In the genomic region with DNA sequence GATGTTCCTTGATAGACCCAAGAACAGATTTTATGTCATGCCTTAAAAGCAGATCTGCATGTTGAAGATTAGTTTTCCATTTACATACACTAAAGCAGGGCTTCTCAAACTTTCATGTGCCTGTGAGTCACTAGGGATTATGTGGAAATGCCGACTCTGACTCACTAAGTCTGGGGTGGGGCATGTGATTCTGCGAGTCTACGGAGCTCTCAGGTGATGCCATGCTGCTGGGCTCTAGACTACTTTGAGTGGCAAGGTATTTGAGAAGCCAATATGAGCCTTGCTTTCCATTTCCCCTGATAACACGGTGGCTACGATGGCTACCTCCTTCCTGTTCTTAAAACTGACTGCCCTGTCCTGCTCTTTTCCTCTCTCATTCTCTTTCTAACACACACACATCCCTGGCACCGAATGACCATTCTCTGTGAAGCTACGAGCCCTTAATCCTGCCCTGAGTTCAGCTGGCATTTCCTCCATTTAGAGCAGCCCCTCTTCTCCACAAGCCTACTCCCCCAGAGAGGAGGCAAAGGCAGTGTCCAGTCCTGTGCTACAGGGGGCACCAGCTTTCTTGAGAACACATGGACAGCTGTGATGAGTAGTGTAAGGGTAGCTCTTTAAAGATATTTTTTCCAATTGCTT, we compare ENCODE assay signal across 12 cellular contexts. TPM values are rescaled to one million over a fixed set of nuclear protein-coding genes. Genes with fewer than 3 reads are reported as not detected.
DNase-seq lines count a peak whose midpoint lies in the region; ATAC-seq, FAIRE-seq and TF ChIP-seq lines count a peak whose summit lies in the region.
"Had no signal": no experiment of that assay in that cellular context is flagged by ENCODE, and none has a peak within 500 bp of the region (broad histone marks: within the 10 kb centered on the region; RNA-seq: fewer than 3 reads in every experiment).

No MANE protein-coding gene starts in this region.

- H3K36me3 Mint-ChIP-seq in HFFc6 (ENCODE audit: low read depth) = no peaks in the 10 kb centered on the region
- no peaks in the 10 kb centered on the region for H3K36me3 Mint-ChIP-seq in activated T-helper 17 cell treated with anti-CD3 and anti-CD28 coated beads, Interleukin-2, amount 50 U/mL, for 72 hours (ENCODE audit: low read depth)

- H3K27me3 Mint-ChIP-seq in HFFc6 (ENCODE audit: insufficient read depth) = peaks cover 2% of the 10 kb centered on the region; the same call in 1 of the 2 replicates
- H3K27me3 Mint-ChIP-seq in activated T-helper 17 cell treated with anti-CD3 and anti-CD28 coated beads, Interleukin-2, amount 50 U/mL, for 72 hours = peaks cover 8% of the 10 kb centered on the region

- peak overlapping the region; percentile 52 for H3K4me2 ChIP-seq in keratinocyte (ENCODE audit: control insufficient read depth, extremely low read depth, insufficient read depth, low read depth, low read length)

- H3K27ac Mint-ChIP-seq in HFFc6 = no peak overlapping the region
- H3K27ac Mint-ChIP-seq in activated T-helper 17 cell treated with anti-CD3 and anti-CD28 coated beads, Interleukin-2, amount 50 U/mL, for 72 hours = no peak overlapping the region
- H3K27ac Mint-ChIP-seq: activated T-cell treated with anti-CD3 and anti-CD28 coated beads, Interleukin-2, amount 50 U/mL, for 72 hours had no signal

- no peaks in the 10 kb centered on the region for H3K36me3 ChIP-seq in keratinocyte (ENCODE audit: control insufficient read depth in 2 of 2, extremely low read depth in 1 of 2, insufficient read depth in 2 of 2, low read length in 2 of 2)

- peaks cover 6% of the 10 kb centered on the region for H3K4me1 ChIP-seq in keratinocyte (ENCODE audit: control insufficient read depth, extremely low read depth, insufficient read depth, low read length)

- H4K20me1 ChIP-seq in keratinocyte (ENCODE audit: control insufficient read depth, extremely low read depth, insufficient read depth, low read length) = no peaks in the 10 kb centered on the region

- in situ Hi-C loops in ACHN (cut with HindIII; ENCODE audit: low pct_ligation_motif_present, low pct_unique_long_range_greater_than_20kb, low sequenced_read_pairs) = no loop called here

- peak; percentile 94 for DNase-seq in ACHN
- DNase-seq in HFFc6 = peak; percentile 81
- DNase-seq in keratinocyte (ENCODE audit: low read depth, low spot score) = peak; percentile 67
- DNase-seq in midbrain (lab: John Stamatoyannopoulos, UW) = no peak
- no peak for DNase-seq in inferior parietal cortex (ENCODE audit: extremely low spot score)
- DNase-seq: activated T-cell treated with anti-CD3 and anti-CD28 coated beads, Interleukin-2, amount 50 U/mL, for 72 hours; DMS 273 treated with DMSO at 0.1 percent for 48 hours; NCI-H748 treated with DMSO at 0.1 percent for 48 hours; stimulated activated CD4-positive, alpha-beta T cell treated with anti-CD3 and anti-CD28 coated beads, Interleukin-4, amount 100 ng/mL, for 4 hours had no signal

- peak; percentile 44 for ATAC-seq in activated T-helper 17 cell treated with anti-CD3 and anti-CD28 coated beads, Interleukin-2, amount 50 U/mL, for 72 hours (replicated peaks)
- ATAC-seq in GM21737 (IDR thresholded peaks at IDR 0.05; ENCODE audit: unreplicated experiment) = no peak
- ATAC-seq in HG03521 (IDR thresholded peaks at IDR 0.05; ENCODE audit: unreplicated experiment) = no peak
- ATAC-seq: activated T-cell treated with anti-CD3 and anti-CD28 coated beads, Interleukin-2, amount 50 U/mL, for 72 hours had no signal

- H2AFZ ChIP-seq in keratinocyte (ENCODE audit: control insufficient read depth, low read length) = peak overlapping the region; percentile 92

- H3K4me3 ChIP-seq in keratinocyte (ENCODE audit: control insufficient read depth in 2 of 3, extremely low read depth in 1 of 3, insufficient read depth in 2 of 3, low read depth in 1 of 3, low read length in 3 of 3) = no peak overlapping the region

- no peaks in the 10 kb centered on the region for H3K79me2 ChIP-seq in keratinocyte (ENCODE audit: control insufficient read depth, insufficient read depth, low read length)

- H3K9ac ChIP-seq in keratinocyte (ENCODE audit: control insufficient read depth, extremely low read depth, insufficient read depth, low read length) = peak overlapping the region; percentile 22

- H3K27ac ChIP-seq in keratinocyte (ENCODE audit: control insufficient read depth, insufficient read depth, low read length) = peak overlapping the region; percentile 69

- TF ChIP-seq CTCF in HFFc6 (IDR thresholded peaks at IDR 0.05) (no peak; the same call in 1 of the 2 replicates), keratinocyte (optimal IDR thresholded peaks at IDR 0.05 in 1 of 3, IDR thresholded peaks at IDR 0.05 in 1 of 3, conservative IDR thresholded peaks at IDR 0.05 in 1 of 3; ENCODE audit: extremely low read depth in 1 of 3, insufficient read depth in 2 of 3, low read length in 3 of 3) (no peak)

- H3K27me3 ChIP-seq in keratinocyte (ENCODE audit: control insufficient read depth, extremely low read depth, insufficient read depth, low read length) = no peaks in the 10 kb centered on the region

- dilution Hi-C loops in keratinocyte (cut with MboI; ENCODE audit: extremely low pct_ligation_motif_present, low sequenced_read_pairs) = no loop called here

- H3K4me3 Mint-ChIP-seq in HFFc6 = no peak overlapping the region
- H3K4me3 Mint-ChIP-seq in activated T-helper 17 cell treated with anti-CD3 and anti-CD28 coated beads, Interleukin-2, amount 50 U/mL, for 72 hours = no peak overlapping the region
- H3K4me3 Mint-ChIP-seq: activated T-cell treated with anti-CD3 and anti-CD28 coated beads, Interleukin-2, amount 50 U/mL, for 72 hours had no signal

- H3K9me1 ChIP-seq in keratinocyte (ENCODE audit: control insufficient read depth, extremely low read depth, insufficient read depth, low read length) = no peaks in the 10 kb centered on the region

- FAIRE-seq in keratinocyte (lab: Jason Lieb, UNC) = peak; percentile 89

- H3K9me3 ChIP-seq in keratinocyte (ENCODE audit: control insufficient read depth, low read depth, low read length) = no peaks in the 10 kb centered on the region

- no peaks in the 10 kb centered on the region for H3K9me3 Mint-ChIP-seq in HFFc6
- H3K9me3 Mint-ChIP-seq in activated T-helper 17 cell treated with anti-CD3 and anti-CD28 coated beads, Interleukin-2, amount 50 U/mL, for 72 hours = no peaks in the 10 kb centered on the region
- H3K9me3 Mint-ChIP-seq: activated T-cell treated with anti-CD3 and anti-CD28 coated beads, Interleukin-2, amount 50 U/mL, for 72 hours had no signal

- H3K4me1 Mint-ChIP-seq in HFFc6 (ENCODE audit: low read depth) = peaks cover 11% of the 10 kb centered on the region
- H3K4me1 Mint-ChIP-seq in activated T-helper 17 cell treated with anti-CD3 and anti-CD28 coated beads, Interleukin-2, amount 50 U/mL, for 72 hours = no peaks in the 10 kb centered on the region

RNA-seq across cellular contexts. Expression of gene PYGO1, which starts 39.7 kb away (rescaled TPM):
- 1 to 10 TPM; 6.7 to 9.4 (median 8.8) TPM for total RNA-seq in HFFc6 (2021; fragmentation: NEBNext Ultra II Directional; extraction: Animal tissue kit (Norgen Biotek cat#: 25700))
- not detected for total RNA-seq in activated T-helper 17 cell treated with anti-CD3 and anti-CD28 coated beads, Interleukin-2, amount 50 U/mL, for 72 hours
- 1.5 to 2.2 TPM (median 2.0 TPM) in 3 replicates for polyA plus RNA-seq in keratinocyte
- 0.34 TPM for polyA plus RNA-seq in keratinocyte (2011; ENCODE audit: low read depth)
- 0.97 and 2.2 TPM in 2 replicates for polyA plus RNA-seq in keratinocyte (2011; cell fraction: cytosol; rRNA removed)
- 1.8 and 2.1 TPM in 2 replicates for polyA plus RNA-seq in keratinocyte (2011; cell fraction: nucleus; rRNA removed)
- polyA plus RNA-seq in keratinocyte (2012; ENCODE audit: low replicate concordance) = 0.48 and 1.7 TPM in 2 replicates
- polyA minus RNA-seq in keratinocyte = 2.3 to 5.4 TPM (median 3.4 TPM) in 3 replicates
- 0.38 TPM for polyA minus RNA-seq in keratinocyte (2011; cell fraction: cytosol; rRNA and poly(A)+ RNA removed)
- 1.3 and 3.5 TPM in 2 replicates for polyA minus RNA-seq in keratinocyte (2011; cell fraction: nucleus; rRNA and poly(A)+ RNA removed)
- total RNA-seq: activated T-cell treated with anti-CD3 and anti-CD28 coated beads, Interleukin-2, amount 50 U/mL, for 72 hours had no signal

Comparison
In these comparisons a context has a peak if more than half of its experiments do, and no peak if none do; other contexts are left out.
1. DNase-seq: peak in ACHN (single experiment), HFFc6 (single experiment) and keratinocyte (single experiment); none in midbrain (single experiment) and inferior parietal cortex (single experiment).
2. RNA of gene PYGO1, which starts 39.7 kb away (total RNA-seq): 6.7 to 9.4 TPM in HFFc6; not detected in activated T-helper 17 cell treated with anti-CD3 and anti-CD28 coated beads, Interleukin-2, amount 50 U/mL, for 72 hours; every median in the first group is over 4 times any median in the second.